In genomic region chr3:141707741-141708203, GRCh38 we compare ENCODE assay signal across 18 cellular contexts. TPM values are rescaled to one million over a fixed set of nuclear protein-coding genes. Genes with fewer than 3 reads are reported as not detected.
DNase-seq lines count a peak whose midpoint lies in the region; ATAC-seq and TF ChIP-seq lines count a peak whose summit lies in the region.
"Had no signal": no experiment of that assay in that cellular context is flagged by ENCODE, and none has a peak within 500 bp of the region (broad histone marks: within the 10 kb centered on the region; RNA-seq: fewer than 3 reads in every experiment).

No MANE protein-coding gene starts in this region.

- no peak overlapping the region for H3K4me3 Mint-ChIP-seq in osteocyte (ENCODE audit: unreplicated experiment)
- H3K4me3 Mint-ChIP-seq: activated CD8-positive, alpha-beta T cell treated with anti-CD3 and anti-CD28 coated beads for 36 hours; central memory CD8-positive, alpha-beta T cell; mesothelial cell of epicardium had no signal

- H3K4me3 ChIP-seq in AG10803 (ENCODE audit: low read length) (no peak overlapping the region), choroid plexus epithelial cell (ENCODE audit: low read depth, low read length) (no peak overlapping the region), colonic mucosa (no peak overlapping the region)

- peaks cover 13% of the 10 kb centered on the region for H3K4me1 Mint-ChIP-seq in osteocyte (ENCODE audit: unreplicated experiment)
- H3K4me1 Mint-ChIP-seq: central memory CD8-positive, alpha-beta T cell had no signal

- H3K4me1 ChIP-seq in colonic mucosa: no peaks in the 10 kb centered on the region

- DNase-seq in AG10803 (ENCODE audit: low read depth): peak; percentile 87
- peak; percentile 44 for DNase-seq in LHCN-M2 (ENCODE audit: low read depth)
- peak; percentile 70 for DNase-seq in choroid plexus epithelial cell (ENCODE audit: low read depth)
- no peak for DNase-seq in osteocyte (ENCODE audit: extremely low spot score, unreplicated experiment)
- DNase-seq in colonic mucosa: no peak
- DNase-seq in cortex of kidney (lab: John Stamatoyannopoulos, UW): no peak
- DNase-seq in GM13976 (ENCODE audit: low spot score): no peak
- DNase-seq: activated CD8-positive, alpha-beta T cell treated with anti-CD3 and anti-CD28 coated beads for 36 hours; activated effector memory CD4-positive, alpha-beta T cell treated with anti-CD3 and anti-CD28 coated beads, Interleukin-2, amount 50 U/mL, for 16 hours; BE2C; DND-41; NCI-H2081 treated with DMSO at 0.1 percent for 48 hours; SHP77 had no signal

- no peaks in the 10 kb centered on the region for H3K9me3 ChIP-seq in colonic mucosa
- H3K9me3 ChIP-seq: BE2C had no signal

- TF ChIP-seq CTCF in AG10803 (conservative IDR thresholded peaks at IDR 0.05; ENCODE audit: low read length) (0 out of 2 replicates have a peak, but pooled peaks have one; percentile 8), choroid plexus epithelial cell (conservative IDR thresholded peaks at IDR 0.05; ENCODE audit: low read depth, low read length) (no peak), osteocyte (IDR thresholded peaks at IDR 0.05) (no peak), colonic mucosa (IDR thresholded peaks at IDR 0.05) (no peak), GM13976 (IDR thresholded peaks at IDR 0.05; ENCODE audit: borderline replicate concordance, control extremely low read depth, extremely low read depth, insufficient read depth, missing control alignments) (no peak)

- intact Hi-C loops in colonic mucosa (cut with DNase I): no loop called here

- in situ Hi-C loops in GM13976 (cut with MboI; ENCODE audit: low sequenced_read_pairs, unreplicated experiment): no loop called here

- no peaks in the 10 kb centered on the region for H3K36me3 Mint-ChIP-seq in osteocyte (ENCODE audit: unreplicated experiment)
- H3K36me3 Mint-ChIP-seq: mesothelial cell of epicardium had no signal

- H3K9me3 Mint-ChIP-seq in osteocyte (ENCODE audit: unreplicated experiment): peaks cover 7% of the 10 kb centered on the region
- H3K9me3 Mint-ChIP-seq: activated CD8-positive, alpha-beta T cell treated with anti-CD3 and anti-CD28 coated beads for 36 hours; central memory CD8-positive, alpha-beta T cell had no signal

- H3K27me3 Mint-ChIP-seq in osteocyte (ENCODE audit: unreplicated experiment): peaks cover 5% of the 10 kb centered on the region
- H3K27me3 Mint-ChIP-seq: activated CD8-positive, alpha-beta T cell treated with anti-CD3 and anti-CD28 coated beads for 36 hours; central memory CD8-positive, alpha-beta T cell had no signal

- no peak for ATAC-seq in HG03521 (IDR thresholded peaks at IDR 0.05; ENCODE audit: unreplicated experiment)
- ATAC-seq: activated CD8-positive, alpha-beta T cell treated with anti-CD3 and anti-CD28 coated beads for 36 hours; esophagus mucosa had no signal

- H3K27ac ChIP-seq in colonic mucosa: no peak overlapping the region

- peak overlapping the region; percentile 36 for H3K27ac Mint-ChIP-seq in osteocyte (ENCODE audit: unreplicated experiment)
- H3K27ac Mint-ChIP-seq: activated CD8-positive, alpha-beta T cell treated with anti-CD3 and anti-CD28 coated beads for 36 hours; mesothelial cell of epicardium had no signal

- H3K27me3 ChIP-seq in colonic mucosa: no peaks in the 10 kb centered on the region
- H3K27me3 ChIP-seq: BE2C had no signal

- no peaks in the 10 kb centered on the region for H3K36me3 ChIP-seq in colonic mucosa
- H3K36me3 ChIP-seq: BE2C had no signal

- H3K9ac ChIP-seq in colonic mucosa (ENCODE audit: low read depth in 2 of 2, low read length in 2 of 2): no peak overlapping the region

RNA-seq across cellular contexts. Expression of gene RNF7, which starts 30.3 kb away (rescaled TPM):
- total RNA-seq in LHCN-M2 (2014; rRNA removed): 119 and 120 TPM in 2 replicates
- polyA plus RNA-seq in LHCN-M2 (2012): 144 TPM
- 84.3 and 87.4 TPM in 2 replicates for total RNA-seq in osteocyte
- 100 to 1,000 TPM in 1 of 2 donors, 10 to 100 TPM in 1; 89.0 to 148 TPM for total RNA-seq in colonic mucosa

RNA-seq across cellular contexts. Expression of gene GRK7, which starts 55.4 kb away (rescaled TPM):
- total RNA-seq in LHCN-M2 (2014; rRNA removed) (not detected in 2 replicates), osteocyte (not detected in 2 replicates), colonic mucosa (not detected)
- polyA plus RNA-seq in LHCN-M2 (2012): not detected
- total RNA-seq: esophagus mucosa, mesothelial cell of epicardium, ureter had no signal

Comparison
In these comparisons a context has a peak if more than half of its experiments do, and no peak if none do; other contexts are left out.
1. DNase-seq: peak in AG10803 (single experiment), LHCN-M2 (single experiment) and choroid plexus epithelial cell (single experiment); none in osteocyte (single experiment), colonic mucosa (single experiment), cortex of kidney (single experiment) and GM13976 (single experiment).